In genomic region chr1:81998165-81998564, GRCh38 we compare ENCODE assay signal across 20 cellular contexts.
DNase-seq lines count a peak whose midpoint lies in the region; TF ChIP-seq lines count a peak whose summit lies in the region.
"Had no signal": no experiment of that assay in that cellular context is flagged by ENCODE, and none has a peak within 500 bp of the region (broad histone marks: within the 10 kb centered on the region; RNA-seq: fewer than 3 reads in every experiment).

No MANE protein-coding gene starts in this region.

- H2AK5ac ChIP-seq in neuronal stem cell (ENCODE audit: low read depth, low read length), result no peak overlapping the region

- no peak overlapping the region for H3K4me2 ChIP-seq in neuronal stem cell (ENCODE audit: insufficient read depth, low read length, poor library complexity, severe bottlenecking)

- no peaks in the 10 kb centered on the region for H3K9me3 Mint-ChIP-seq in endodermal cell
- H3K9me3 Mint-ChIP-seq: activated naive CD8-positive, alpha-beta T cell treated with anti-CD3 and anti-CD28 coated beads for 36 hours had no signal

- H3K27ac ChIP-seq in endodermal cell (ENCODE audit: low read depth, low read length) (no peak overlapping the region), tibial artery (peak overlapping the region; percentile 23 to 60), neuronal stem cell (replicated peaks; ENCODE audit: low read length) (no peak overlapping the region)
- H3K27ac ChIP-seq: stomach had no signal

- peaks cover 3% of the 10 kb centered on the region for H3K4me1 ChIP-seq in endodermal cell (ENCODE audit: control insufficient read depth, insufficient read depth, low read length)
- H3K4me1 ChIP-seq in tibial artery, result peaks cover 0 to 21% (median 6%) of the 10 kb centered on the region in 4 donors
- no peaks in the 10 kb centered on the region for H3K4me1 ChIP-seq in neuronal stem cell (ENCODE audit: control insufficient read depth in 2 of 2, insufficient read depth in 1 of 2, low read depth in 1 of 2, low read length in 2 of 2)
- H3K4me1 ChIP-seq: BE2C had no signal

- no peak for TF ChIP-seq CTCF in endodermal cell (conservative IDR thresholded peaks at IDR 0.05)
- no peak for TF ChIP-seq CTCF in tibial artery (IDR thresholded peaks at IDR 0.05)

- H3K36me3 ChIP-seq in endodermal cell (ENCODE audit: control insufficient read depth, insufficient read depth, low read length), result no peaks in the 10 kb centered on the region
- H3K36me3 ChIP-seq in tibial artery, result no peaks in the 10 kb centered on the region
- peaks cover 0 to 16% of the 10 kb centered on the region in 2 donors for H3K36me3 ChIP-seq in neuronal stem cell (replicated peaks in 1 of 2; ENCODE audit: control insufficient read depth in 2 of 2, insufficient read depth in 2 of 2, low read length in 2 of 2)
- H3K36me3 ChIP-seq: BE2C, stomach had no signal

- H3K23ac ChIP-seq in neuronal stem cell (ENCODE audit: low read depth, low read length, poor library complexity), result no peak overlapping the region

- no peak overlapping the region for H2BK12ac ChIP-seq in neuronal stem cell (ENCODE audit: low read length)

- H3K27me3 ChIP-seq in endodermal cell (ENCODE audit: control insufficient read depth, insufficient read depth, low read length, poor library complexity, severe bottlenecking) (no peaks in the 10 kb centered on the region), tibial artery (no peaks in the 10 kb centered on the region), neuronal stem cell (ENCODE audit: control insufficient read depth in 3 of 3, insufficient read depth in 3 of 3, low read depth in 1 of 3, low read length in 3 of 3) (no peaks in the 10 kb centered on the region)
- H3K27me3 ChIP-seq: BE2C, stomach had no signal

- H2AFZ ChIP-seq in neuronal stem cell (ENCODE audit: low read length), result no peak overlapping the region

- H2BK15ac ChIP-seq in neuronal stem cell (ENCODE audit: low read length), result no peak overlapping the region

- peak overlapping the region; percentile 38 for H3K27ac Mint-ChIP-seq in endodermal cell
- H3K27ac Mint-ChIP-seq: activated B cell treated with CpG ODN at 0.5 μM for 24 hours; activated naive CD8-positive, alpha-beta T cell treated with anti-CD3 and anti-CD28 coated beads for 36 hours; T-helper 17 cell had no signal

- no peak overlapping the region for H4K8ac ChIP-seq in neuronal stem cell (ENCODE audit: low read depth, low read length)

- H3K9me3 ChIP-seq in endodermal cell (ENCODE audit: control insufficient read depth, low read length), result no peaks in the 10 kb centered on the region
- H3K9me3 ChIP-seq in tibial artery, result no peaks in the 10 kb centered on the region
- no peaks in the 10 kb centered on the region for H3K9me3 ChIP-seq in neuronal stem cell (replicated peaks in 1 of 2; ENCODE audit: control insufficient read depth in 2 of 2, insufficient read depth in 1 of 2, low read depth in 1 of 2, low read length in 2 of 2)
- H3K9me3 ChIP-seq: BE2C, stomach had no signal

- H2BK5ac ChIP-seq in neuronal stem cell (ENCODE audit: low read length), result no peak overlapping the region

- intact Hi-C loops in tibial artery (cut with DNase I; ENCODE audit: low total_unique reads), result no loop called here

- peak; percentile 6 for DNase-seq in UCSD-AML1 (lab: John Stamatoyannopoulos, UW; ENCODE audit: unreplicated experiment)
- DNase-seq in endodermal cell, result no peak
- peak; percentile 19 for DNase-seq in kidney glomerular epithelial cell (lab: John Stamatoyannopoulos, UW)
- DNase-seq in tibial artery, result no peak
- no peak for DNase-seq in neuronal stem cell (ENCODE audit: low spot score)
- no peak for DNase-seq in middle frontal gyrus (ENCODE audit: extremely low spot score, low spot score)
- no peak for DNase-seq in NCI-H2081 treated with DMSO at 0.1 percent for 48 hours (lab: John Stamatoyannopoulos, UW)
- DNase-seq: activated B cell treated with CpG ODN at 0.5 μM for 24 hours; activated CD8-positive, alpha-beta memory T cell treated with anti-CD3 and anti-CD28 coated beads for 24 hours; activated naive CD8-positive, alpha-beta T cell treated with anti-CD3 and anti-CD28 coated beads for 36 hours; BE2C; caudate nucleus; effector CD4-positive, alpha-beta T cell; hypothalamus; NCI-H187; NCI-H446 treated with DMSO at 0.1 percent for 48 hours; stimulated activated CD4-positive, alpha-beta T cell treated with anti-CD3 and anti-CD28 coated beads, Interleukin-1b, Interleukin-23, amount 100 ng/mL, for 48 hours; stomach; T-helper 17 cell had no signal

- H2BK120ac ChIP-seq in neuronal stem cell (ENCODE audit: low read depth, low read length), result no peak overlapping the region

- peaks cover 20% of the 10 kb centered on the region for H3K4me1 Mint-ChIP-seq in endodermal cell
- H3K4me1 Mint-ChIP-seq: activated B cell treated with CpG ODN at 0.5 μM for 24 hours; activated naive CD8-positive, alpha-beta T cell treated with anti-CD3 and anti-CD28 coated beads for 36 hours; IgD-negative memory B cell; T-helper 17 cell had no signal

- H3K18ac ChIP-seq in neuronal stem cell (ENCODE audit: low read length), result no peak overlapping the region

- H3K4me3 ChIP-seq in endodermal cell (ENCODE audit: low read length) (no peak overlapping the region), tibial artery (no peak overlapping the region), neuronal stem cell (ENCODE audit: low read length in 2 of 2) (no peak overlapping the region)
- H3K4me3 ChIP-seq: stomach had no signal

- no peaks in the 10 kb centered on the region for H3K36me3 Mint-ChIP-seq in endodermal cell (ENCODE audit: low read depth)
- H3K36me3 Mint-ChIP-seq: activated naive CD8-positive, alpha-beta T cell treated with anti-CD3 and anti-CD28 coated beads for 36 hours; IgD-negative memory B cell had no signal

- no peak overlapping the region for H3K14ac ChIP-seq in neuronal stem cell (ENCODE audit: low read length)

- no peaks in the 10 kb centered on the region for H3K79me1 ChIP-seq in neuronal stem cell (ENCODE audit: low read depth, low read length)

- H3K27me3 Mint-ChIP-seq in endodermal cell (ENCODE audit: insufficient read depth), result no peaks in the 10 kb centered on the region
- H3K27me3 Mint-ChIP-seq: activated B cell treated with CpG ODN at 0.5 μM for 24 hours; activated naive CD8-positive, alpha-beta T cell treated with anti-CD3 and anti-CD28 coated beads for 36 hours; IgD-negative memory B cell; T-helper 17 cell had no signal

- WGBS in endodermal cell (ENCODE audit: insufficient coverage in 1 of 2, insufficient read length in 1 of 2), 2 experiments, result 65 to 69% methylated on average over 4 of the region's 4 CpGs
- WGBS in neuronal stem cell (ENCODE audit: extremely low coverage in 2 of 2, insufficient read length in 2 of 2, insufficient replicate concordance in 1 of 2), 2 donors, result no CpG with 5 or more reads among the region's 4 CpGs

- H3K4me3 Mint-ChIP-seq in endodermal cell, result no peak overlapping the region
- H3K4me3 Mint-ChIP-seq: activated B cell treated with CpG ODN at 0.5 μM for 24 hours; activated naive CD8-positive, alpha-beta T cell treated with anti-CD3 and anti-CD28 coated beads for 36 hours; IgD-negative memory B cell; T-helper 17 cell had no signal

- H3K9ac ChIP-seq in endodermal cell (ENCODE audit: extremely low read depth, low read length, poor library complexity, severe bottlenecking) (no peak overlapping the region), neuronal stem cell (ENCODE audit: low read depth, low read length, poor library complexity) (no peak overlapping the region)

- H3K4ac ChIP-seq in neuronal stem cell (ENCODE audit: low read length), result no peak overlapping the region

- H4K91ac ChIP-seq in neuronal stem cell (ENCODE audit: low read depth, low read length, poor library complexity), result no peak overlapping the region

Comparison
In these comparisons a context has a peak if more than half of its experiments do, and no peak if none do; other contexts are left out.
1. DNase-seq: peak in UCSD-AML1 (single experiment) and kidney glomerular epithelial cell (single experiment); none in endodermal cell (single experiment), tibial artery (0 of 2), neuronal stem cell (single experiment), middle frontal gyrus (single experiment) and NCI-H2081 treated with DMSO at 0.1 percent for 48 hours (single experiment).
2. H3K27ac ChIP-seq: peak in tibial artery (2 of 2); none in endodermal cell (single experiment) and neuronal stem cell (single experiment).